ENCODE assay signal across 9 cellular contexts in genomic region chr10:27741173-27742091, GRCh38. TPM values are rescaled to one million over a fixed set of nuclear protein-coding genes. Genes with fewer than 3 reads are reported as not detected.
A peak's percentile ranks its signal among the peaks of the same experiment; 100 is the strongest.
DNase-seq lines count a peak whose midpoint lies in the region; ATAC-seq and TF ChIP-seq lines count a peak whose summit lies in the region.
"Had no signal": no experiment of that assay in that cellular context is flagged by ENCODE, and none has a peak within 500 bp of the region (broad histone marks: within the 10 kb centered on the region; RNA-seq: fewer than 3 reads in every experiment).

No MANE protein-coding gene starts in this region.

- H3K4me1 ChIP-seq in BLaER1 = peaks cover 58% of the 10 kb centered on the region
- H3K4me1 ChIP-seq in esophagus squamous epithelium = peaks cover 29 to 56% (median 34%) of the 10 kb centered on the region in 3 donors
- peaks cover 52 to 55% of the 10 kb centered on the region in 2 experiments for H3K4me1 ChIP-seq in neutrophil (ENCODE audit: control insufficient read depth in 1 of 2, insufficient read depth in 1 of 2, low read depth in 1 of 2, low read length in 1 of 2)

- TF ChIP-seq CTCF in esophagus squamous epithelium (IDR thresholded peaks at IDR 0.05) (no peak), neutrophil (IDR thresholded peaks at IDR 0.05) (no peak)

- H3K4me3 Mint-ChIP-seq in T-cell = peak overlapping the region; percentile 72 to 82 (median 75)

- H3K27me3 ChIP-seq in BLaER1 (peaks cover 42% of the 10 kb centered on the region), esophagus squamous epithelium (peaks cover 8 to 73% (median 11%) of the 10 kb centered on the region in 4 donors), neutrophil (peaks cover 78% of the 10 kb centered on the region)

- peaks cover 24 to 33% (median 27%) of the 10 kb centered on the region in 3 donors for H3K4me1 Mint-ChIP-seq in T-cell

- H3K9ac ChIP-seq in BLaER1 = no peak overlapping the region

- POLR2A ChIA-PET in T-cell (lab: Charles Lee) = no interaction called here

- intact Hi-C loops in esophagus squamous epithelium (cut with DNase I) = loop anchor here (10.0 kb wide), 1 partner anchor 493 kb away; no protein-coding TSS in a partner anchor

- H4K20me1 ChIP-seq in BLaER1 = peaks cover 39% of the 10 kb centered on the region

- no peaks in the 10 kb centered on the region for H3K36me3 Mint-ChIP-seq in T-cell

- H3K27ac Mint-ChIP-seq in T-cell = no peak overlapping the region
- H3K27ac Mint-ChIP-seq: activated naive CD4-positive, alpha-beta T cell treated with anti-CD3 and anti-CD28 coated beads, Interleukin-2, amount 50 U/mL, for 72 hours had no signal

- H3K36me3 ChIP-seq in BLaER1 (no peaks in the 10 kb centered on the region), esophagus squamous epithelium (no peaks in the 10 kb centered on the region), neutrophil (no peaks in the 10 kb centered on the region)

- WGBS in esophagus squamous epithelium, 2 donors = 53 to 54% methylated on average over 15 to 21 of the region's 55 CpGs

- H3K9me3 ChIP-seq in BLaER1 (peaks cover 6% of the 10 kb centered on the region; the same call in 1 of the 2 replicates), esophagus squamous epithelium (no peaks in the 10 kb centered on the region), neutrophil (no peaks in the 10 kb centered on the region)

- no peak for TF ChIP-seq POLR2A in esophagus squamous epithelium (IDR thresholded peaks at IDR 0.05)

- CTCF ChIA-PET in T-cell (lab: Charles Lee) = interaction anchor here (0.6 to 3.8 kb wide), 11 partner anchors 348 to 652 kb away, joined by 3 to 23 read pairs (median 3); partner anchors contain the start of gene MPP7 (in 1 of the 2)

- no peak for ATAC-seq in T-cell (replicated peaks in 1 of 4)
- no peak for ATAC-seq in HG03135 (IDR thresholded peaks at IDR 0.05; ENCODE audit: unreplicated experiment)

- DNase-seq in T-cell (peak in 4 of 34 experiments; percentile 1 to 6 (median 4)), esophagus squamous epithelium (lab: John Stamatoyannopoulos, UW) (no peak), midbrain (lab: John Stamatoyannopoulos, UW) (no peak), SIG-M5 (lab: John Stamatoyannopoulos, UW) (no peak), NCI-H2029 treated with DMSO at 0.1 percent for 48 hours (lab: John Stamatoyannopoulos, UW) (no peak)

- H3K27ac ChIP-seq in BLaER1 (no peak overlapping the region), esophagus squamous epithelium (peak overlapping the region in 1 of 4 donors; percentile 86), neutrophil (no peak overlapping the region)

- no peaks in the 10 kb centered on the region for H3K9me3 Mint-ChIP-seq in T-cell
- H3K9me3 Mint-ChIP-seq: activated naive CD4-positive, alpha-beta T cell treated with anti-CD3 and anti-CD28 coated beads, Interleukin-2, amount 50 U/mL, for 72 hours had no signal

- peaks cover 46 to 57% of the 10 kb centered on the region in 2 donors for H3K27me3 Mint-ChIP-seq in T-cell

- H3K4me3 ChIP-seq in BLaER1 = peak overlapping the region; percentile 77
- peak overlapping the region; percentile 54 to 83 (median 70) for H3K4me3 ChIP-seq in esophagus squamous epithelium
- H3K4me3 ChIP-seq in neutrophil (ENCODE audit: low read depth in 1 of 2, low read length in 1 of 2) = peak overlapping the region; percentile 67 to 74

- H3K4me2 ChIP-seq in BLaER1 = peak overlapping the region; percentile 100

RNA-seq across cellular contexts. Expression of gene MKX, which starts 4.2 kb away (rescaled TPM):
- total RNA-seq in T-cell = under 1 TPM in 1 of 5 donors, not detected in 4; 0.16 TPM
- total RNA-seq in esophagus squamous epithelium = 1 to 10 TPM in 2 of 4 donors, under 1 TPM in 2; 0.19 to 3.3 (median 1.4) TPM
- total RNA-seq: activated naive CD4-positive, alpha-beta T cell treated with anti-CD3 and anti-CD28 coated beads, Interleukin-2, amount 50 U/mL, for 72 hours had no signal
